ENCODE assay signal across 23 cellular contexts in the genomic region with DNA sequence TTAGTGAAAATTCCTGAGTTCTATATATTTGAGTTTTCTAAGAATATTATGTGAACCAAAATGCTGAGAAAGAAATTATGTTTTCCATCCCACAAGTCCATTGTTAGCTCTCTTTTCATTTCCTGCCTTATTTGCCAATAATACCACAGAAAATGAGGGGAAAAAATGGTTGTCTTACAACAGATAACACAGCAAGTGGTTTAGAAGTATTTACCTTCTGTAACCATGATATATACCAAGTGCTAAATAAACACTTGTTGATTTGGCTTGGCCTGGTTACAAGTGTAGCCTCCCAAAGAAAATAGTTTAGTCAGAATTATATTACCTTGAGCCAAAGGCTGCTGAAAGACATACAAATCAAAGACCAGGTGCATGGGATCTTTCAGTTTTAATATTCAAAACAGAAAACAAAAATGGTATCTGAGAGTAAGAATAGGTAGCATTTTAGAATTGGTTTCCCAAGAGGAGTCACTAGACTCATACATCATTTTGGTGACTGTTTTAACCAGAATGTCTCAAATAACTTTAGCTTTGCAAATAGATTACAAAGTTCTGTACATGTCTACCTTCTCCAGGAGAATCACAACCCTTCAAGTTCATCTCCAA.
"Had no signal": no experiment of that assay in that cellular context is flagged by ENCODE, and none has a peak within 500 bp of the region (broad histone marks: within the 10 kb centered on the region; RNA-seq: fewer than 3 reads in every experiment).

No MANE protein-coding gene starts in this region.

- H3K4me1 ChIP-seq: tibial nerve had no signal

- H3K27ac ChIP-seq: brain microvascular endothelial cell, suprapubic skin, tibial nerve, VCaP had no signal

- DNase-seq: activated CD4-positive, alpha-beta memory T cell treated with anti-CD3 and anti-CD28 coated beads, Interleukin-2, amount 10 ng/mL, durations not matched to agents 7 days and 5 days; activated CD4-positive, alpha-beta T cell treated with anti-CD3 and anti-CD28 coated beads, Interleukin-2, amount 10 ng/mL, durations not matched to agents 24 days and 14 days; activated effector memory CD4-positive, alpha-beta T cell treated with anti-CD3 and anti-CD28 coated beads, Interleukin-2, amount 50 U/mL, for 16 hours; activated naive CD4-positive, alpha-beta T cell treated with anti-CD3 and anti-CD28 coated beads, Interleukin-2, amount 50 U/mL, for 16 hours; anterior cingulate cortex; brain microvascular endothelial cell; caudate nucleus; dermis blood vessel endothelial cell; effector CD8-positive, alpha-beta T cell; glutamatergic neuron; hypothalamus; left ventricle myocardium superior; midbrain; natural killer cell; small intestine; stimulated activated CD4-positive, alpha-beta T cell treated with anti-CD3 and anti-CD28 coated beads, Interleukin-2, amount 100 ng/mL, for 24 hours; stimulated activated naive CD8-positive, alpha-beta T cell treated with anti-CD3 and anti-CD28 coated beads, Interleukin-15, amount 100 ng/mL, for 72 hours had no signal

- H3K36me3 ChIP-seq: brain microvascular endothelial cell, suprapubic skin, tibial nerve had no signal

- H3K27me3 ChIP-seq: brain microvascular endothelial cell, suprapubic skin, tibial nerve had no signal

- ATAC-seq: activated CD4-positive, CD25-positive, alpha-beta regulatory T cell treated with anti-CD3 and anti-CD28 coated beads, Interleukin-2, amount 50 U/mL, for 24 hours; left ventricle myocardium superior; natural killer cell; sciatic nerve; stimulated activated effector memory CD8-positive, alpha-beta T cell treated with anti-CD3 and anti-CD28 coated beads, Interleukin-12 subunit alpha, Interleukin-12 subunit beta, amount 100 ng/mL, for 72 hours; stimulated activated naive CD8-positive, alpha-beta T cell treated with anti-CD3 and anti-CD28 coated beads, Interleukin-15, amount 100 ng/mL, for 72 hours had no signal

- H3K4me3 ChIP-seq: suprapubic skin, tibial nerve had no signal
